In genomic region chr22:24961217-24961844, GRCh38 we compare ENCODE assay signal across 38 cellular contexts. TPM values are rescaled to one million over a fixed set of nuclear protein-coding genes. Genes with fewer than 3 reads are reported as not detected.
"Had no signal": no experiment of that assay in that cellular context is flagged by ENCODE, and none has a peak within 500 bp of the region (broad histone marks: within the 10 kb centered on the region; RNA-seq: fewer than 3 reads in every experiment).

No MANE protein-coding gene starts in this region.

- H3K36me3 ChIP-seq: cardiac muscle cell, colonic mucosa, neutrophil, right lobe of liver, upper lobe of left lung had no signal

- H3K27ac ChIP-seq: body of pancreas, cardiac muscle cell, colonic mucosa, neutrophil, right lobe of liver, upper lobe of left lung, VCaP had no signal

- H3K4me3 Mint-ChIP-seq: activated naive CD8-positive, alpha-beta T cell; nephron; stimulated activated naive CD8-positive, alpha-beta T cell treated with anti-CD3 and anti-CD28 coated beads, Interleukin-15, Interleukin-2, amounts not matched to agents 100 ng/mL and 50 ng/mL, for 24 hours had no signal

- DNase-seq: activated CD4-positive, alpha-beta T cell treated with anti-CD3 and anti-CD28 coated beads for 4 hours; activated CD4-positive, alpha-beta T cell treated with anti-CD3 and anti-CD28 coated beads, Interleukin-2, amount 50 U/mL, for 48 hours; activated CD8-positive, alpha-beta memory T cell treated with anti-CD3 and anti-CD28 coated beads for 24 hours; activated effector memory CD4-positive, alpha-beta T cell treated with Interleukin-2 at 50 U/mL for 16 hours; activated naive CD4-positive, alpha-beta T cell treated with Interleukin-2 at 50 U/mL for 16 hours; aorta; body of pancreas; cerebellar nuclear complex; colonic mucosa; effector CD8-positive, alpha-beta T cell; head of caudate nucleus; hippocampal formation; left cardiac atrium; left ventricle myocardium superior; stimulated activated CD4-positive, alpha-beta T cell treated with anti-CD3 and anti-CD28 coated beads, Interleukin-12 subunit alpha, Interleukin-12 subunit beta, amount 100 ng/mL, for 4 hours; stimulated activated CD4-positive, alpha-beta T cell treated with anti-CD3 and anti-CD28 coated beads, Interleukin-4, amount 100 ng/mL, for 1 hour; substantia nigra; upper lobe of left lung had no signal

- H3K36me3 Mint-ChIP-seq: activated naive CD8-positive, alpha-beta T cell had no signal

- H3K27ac Mint-ChIP-seq: activated naive CD8-positive, alpha-beta T cell; nephron; stimulated activated naive CD8-positive, alpha-beta T cell treated with anti-CD3 and anti-CD28 coated beads, Interleukin-15, Interleukin-2, amounts not matched to agents 100 ng/mL and 50 ng/mL, for 24 hours had no signal

- H3K4me1 Mint-ChIP-seq: nephron had no signal

- H3K9me3 Mint-ChIP-seq: nephron; stimulated activated naive CD8-positive, alpha-beta T cell treated with anti-CD3 and anti-CD28 coated beads, Interleukin-15, Interleukin-2, amounts not matched to agents 100 ng/mL and 50 ng/mL, for 24 hours had no signal

- H3K27me3 Mint-ChIP-seq: activated naive CD8-positive, alpha-beta T cell; progenitor cell of endocrine pancreas had no signal

- H3K9me3 ChIP-seq: body of pancreas, colonic mucosa, neutrophil, right lobe of liver, upper lobe of left lung had no signal

- ATAC-seq: body of pancreas, left cardiac atrium, left ventricle myocardium superior, right lobe of liver had no signal

- H3K27me3 ChIP-seq: body of pancreas, cardiac muscle cell, colonic mucosa, neutrophil, right lobe of liver, upper lobe of left lung had no signal

- H3K4me3 ChIP-seq: body of pancreas, cardiac muscle cell, colonic mucosa, right lobe of liver, upper lobe of left lung had no signal

- FAIRE-seq: keratinocyte, TTC549 had no signal

RNA-seq across cellular contexts. Expression of gene LHFPL7, which starts 14.8 kb away (rescaled TPM):
- total RNA-seq: aorta, body of pancreas, cardiac muscle cell, colonic mucosa, dermis microvascular lymphatic vessel endothelial cell, fibroblast of lung, fibroblast of villous mesenchyme, left cardiac atrium, left ventricle myocardium superior, lung microvascular endothelial cell, mucosa of gallbladder, osteocyte, progenitor cell of endocrine pancreas, renal cortical epithelial cell, right lobe of liver, skeletal muscle tissue, upper lobe of left lung had no signal
- polyA plus RNA-seq: adipose tissue, aorta, cardiac muscle cell, esophagus, fibroblast of lung, keratinocyte had no signal
